In the genomic region with DNA sequence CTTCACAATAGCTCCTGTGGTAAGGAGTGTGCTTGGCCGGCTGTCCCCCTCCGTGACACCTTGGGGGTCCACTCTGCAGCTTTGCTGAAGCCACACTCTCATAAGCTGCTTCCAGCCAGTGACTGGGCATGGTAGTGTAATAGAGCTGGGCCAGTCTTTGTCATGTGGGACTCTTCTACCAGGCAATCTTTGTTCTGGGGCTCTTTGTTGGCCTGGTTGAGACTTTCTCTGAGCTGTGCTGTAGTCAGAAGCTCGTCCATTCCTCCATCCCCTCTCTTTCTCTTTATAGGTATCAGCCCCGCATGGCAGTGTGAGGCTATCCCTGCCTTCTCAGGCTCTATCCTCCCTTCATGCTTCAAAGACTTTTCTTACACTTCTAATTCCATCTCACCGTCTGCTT, we compare ENCODE assay signal across 29 cellular contexts. TPM values are rescaled to one million over a fixed set of nuclear protein-coding genes. Genes with fewer than 3 reads are reported as not detected.
"Had no signal": no experiment of that assay in that cellular context is flagged by ENCODE, and none has a peak within 500 bp of the region (broad histone marks: within the 10 kb centered on the region; RNA-seq: fewer than 3 reads in every experiment).

No MANE protein-coding gene starts in this region.

- H3K27ac Mint-ChIP-seq: naive thymus-derived CD4-positive, alpha-beta T cell; nephron; stimulated activated naive B cell treated with anti-CD40 and anti-IgM and Interleukin-4, amounts not matched to agents 10 μg/mL and 1 μg/mL and 100 μg/mL, for 72 hours; stimulated activated naive CD8-positive, alpha-beta T cell treated with anti-CD3 and anti-CD28 coated beads, Interleukin-15, Interleukin-2, amounts not matched to agents 100 ng/mL and 50 ng/mL, for 24 hours had no signal

- H2AFZ ChIP-seq: hepatocyte had no signal

- H3K27me3 ChIP-seq: gastrocnemius medialis, hepatocyte, left lung, ovary, tibial nerve, upper lobe of left lung had no signal

- H3K27ac ChIP-seq: dorsolateral prefrontal cortex, epithelial cell of prostate, gastrocnemius medialis, hepatocyte, left lung, ovary, psoas muscle, thoracic aorta, tibial nerve, upper lobe of left lung had no signal

- H3K9me3 ChIP-seq: gastrocnemius medialis, ovary had no signal

- H3K79me2 ChIP-seq: hepatocyte had no signal

- H3K36me3 ChIP-seq: gastrocnemius medialis, left lung, ovary, thoracic aorta, tibial nerve, upper lobe of left lung had no signal

- H3K4me3 ChIP-seq: dorsolateral prefrontal cortex, gastrocnemius medialis, hepatocyte, left lung, ovary, psoas muscle, thoracic aorta, tibial nerve, upper lobe of left lung had no signal

- H3K4me2 ChIP-seq: hepatocyte had no signal

- H3K4me1 Mint-ChIP-seq: nephron; stimulated activated naive B cell treated with anti-CD40 and anti-IgM and Interleukin-4, amounts not matched to agents 10 μg/mL and 1 μg/mL and 100 μg/mL, for 72 hours had no signal

- H3K9me3 Mint-ChIP-seq: stimulated activated naive CD8-positive, alpha-beta T cell treated with anti-CD3 and anti-CD28 coated beads, Interleukin-15, Interleukin-2, amounts not matched to agents 100 ng/mL and 50 ng/mL, for 24 hours had no signal

- FAIRE-seq: kidney, small intestine, urothelium cell line had no signal

- H3K4me3 Mint-ChIP-seq: naive thymus-derived CD4-positive, alpha-beta T cell; nephron; stimulated activated naive B cell treated with anti-CD40 and anti-IgM and Interleukin-4, amounts not matched to agents 10 μg/mL and 1 μg/mL and 100 μg/mL, for 72 hours; stimulated activated naive CD8-positive, alpha-beta T cell treated with anti-CD3 and anti-CD28 coated beads, Interleukin-15, Interleukin-2, amounts not matched to agents 100 ng/mL and 50 ng/mL, for 24 hours had no signal

- H3K4me1 ChIP-seq: gastrocnemius medialis, left lung, psoas muscle, tibial nerve, upper lobe of left lung had no signal

- DNase-seq: cortex of kidney; dorsolateral prefrontal cortex; effector CD4-positive, alpha-beta T cell; foreskin fibroblast; gastrocnemius medialis; head of caudate nucleus; kidney; left lung; mesenchymal stem cell; midbrain; naive thymus-derived CD4-positive, alpha-beta T cell; occipital lobe; ovary; posterior cingulate gyrus; psoas muscle; right cardiac atrium; small intestine; stimulated activated CD4-positive, alpha-beta T cell treated with anti-CD3 and anti-CD28 coated beads, Interleukin-15, amount 100 ng/mL, for 24 hours; stimulated activated CD4-positive, alpha-beta T cell treated with anti-CD3 and anti-CD28 coated beads, Interleukin-2, amount 100 ng/mL, for 48 hours; stimulated activated naive B cell treated with anti-CD40 and anti-IgM and Interleukin-4, amounts not matched to agents 10 μg/mL and 1 μg/mL and 100 μg/mL, for 72 hours; upper lobe of left lung had no signal

RNA-seq across cellular contexts. Expression of a gene that starts 42.5 kb away (rescaled TPM):
- total RNA-seq: naive thymus-derived CD4-positive, alpha-beta T cell; renal cortical epithelial cell had no signal
- polyA plus RNA-seq: naive thymus-derived CD4-positive, alpha-beta T cell had no signal
